ENCODE assay signal across 9 cellular contexts in genomic region chr1:220272047-220272840, GRCh38. TPM values are rescaled to one million over a fixed set of nuclear protein-coding genes. Genes with fewer than 3 reads are reported as not detected.
DNase-seq lines count a peak whose midpoint lies in the region; ATAC-seq, FAIRE-seq and TF ChIP-seq lines count a peak whose summit lies in the region.
"Had no signal": no experiment of that assay in that cellular context is flagged by ENCODE, and none has a peak within 500 bp of the region (broad histone marks: within the 10 kb centered on the region; RNA-seq: fewer than 3 reads in every experiment).

Gene RAB3GAP2, minus strand, starts transcription at chr1:220272453. Its CDS starts 116 bp downstream, at chr1:220272337.

- H3K4me1 Mint-ChIP-seq in WTC11 = peaks cover 27% of the 10 kb centered on the region
- H3K4me1 Mint-ChIP-seq in central memory CD8-positive, alpha-beta T cell = no peaks in the 10 kb centered on the region

- H3K9me3 Mint-ChIP-seq in WTC11 = no peaks in the 10 kb centered on the region
- no peaks in the 10 kb centered on the region for H3K9me3 Mint-ChIP-seq in central memory CD8-positive, alpha-beta T cell
- H3K9me3 Mint-ChIP-seq: T-helper 1 cell treated with Interleukin-12 subunit alpha and Interleukin-12 subunit beta and Interleukin-4 antibody, amounts not matched to agents 30 μg/mL and 1 μg/mL, for 36 hours had no signal

- peak within 1 kb of the TSS; percentile 85 for H3K4me3 ChIP-seq in AG09309 (ENCODE audit: control insufficient read depth, low read depth, low read length)

- CTCF ChIA-PET in WTC11 (lab: Charles Lee) = interaction anchor here (1.0 to 2.5 kb wide), 6 partner anchors 9 to 461 kb away, joined by 3 to 15 read pairs (median 4); no protein-coding TSS in a partner anchor

- no peak for TF ChIP-seq CTCF in AG09309 (IDR thresholded peaks at IDR 0.05; ENCODE audit: control insufficient read depth, insufficient read depth, low read depth, low read length, missing control alignments)
- no peak for TF ChIP-seq CTCF in WTC11 (IDR thresholded peaks at IDR 0.05)

- POLR2A ChIA-PET in WTC11 (lab: Charles Lee) = interaction anchor here (0.6 to 1.6 kb wide), 6 partner anchors 16 to 505 kb away, joined by 3 to 4 read pairs (median 3); partner anchors contain the start of gene MTARC2

- peak within 1 kb of the TSS; percentile 99 for H3K27ac Mint-ChIP-seq in WTC11
- H3K27ac Mint-ChIP-seq in central memory CD8-positive, alpha-beta T cell (ENCODE audit: low read depth) = no peak within 1 kb of the TSS
- H3K27ac Mint-ChIP-seq: T-helper 1 cell treated with Interleukin-12 subunit alpha and Interleukin-12 subunit beta and Interleukin-4 antibody, amounts not matched to agents 30 μg/mL and 1 μg/mL, for 36 hours had no signal

- no peaks in the 10 kb centered on the region for H3K27me3 Mint-ChIP-seq in WTC11 (ENCODE audit: low read depth)
- peaks cover 12% of the 10 kb centered on the region for H3K27me3 Mint-ChIP-seq in central memory CD8-positive, alpha-beta T cell

- peak; percentile 36 for FAIRE-seq in islet of Langerhans (lab: Jason Lieb, UNC)

- no peak within 1 kb of the TSS for H3K4me3 Mint-ChIP-seq in WTC11
- H3K4me3 Mint-ChIP-seq in central memory CD8-positive, alpha-beta T cell = no peak within 1 kb of the TSS
- H3K4me3 Mint-ChIP-seq: T-helper 1 cell treated with Interleukin-12 subunit alpha and Interleukin-12 subunit beta and Interleukin-4 antibody, amounts not matched to agents 30 μg/mL and 1 μg/mL, for 36 hours had no signal

- DNase-seq in AG09309 (ENCODE audit: low read depth) = peak; percentile 61
- peak; percentile 69 for DNase-seq in NCI-H226
- peak; percentile 95 for DNase-seq in WTC11 (ENCODE audit: low spot score)
- DNase-seq in central memory CD8-positive, alpha-beta T cell (ENCODE audit: low spot score in 2 of 2) = peak; percentile 94 to 96
- peak; percentile 95 for DNase-seq in stimulated activated CD4-positive, alpha-beta T cell treated with anti-CD3 and anti-CD28 coated beads, Interleukin-12 subunit alpha, Interleukin-12 subunit beta, amount 100 ng/mL, for 4 hours

- peaks cover 13% of the 10 kb centered on the region for H3K36me3 Mint-ChIP-seq in WTC11
- H3K36me3 Mint-ChIP-seq in central memory CD8-positive, alpha-beta T cell (ENCODE audit: insufficient read depth) = peaks cover 5% of the 10 kb centered on the region

- ATAC-seq in GM19023 (IDR thresholded peaks at IDR 0.05; ENCODE audit: unreplicated experiment) = peak; percentile 97
- ATAC-seq in HG03196 (IDR thresholded peaks at IDR 0.05; ENCODE audit: unreplicated experiment) = peak; percentile 98
- peak; percentile 85 for ATAC-seq in WTC11
- peak; percentile 96 for ATAC-seq in central memory CD8-positive, alpha-beta T cell (replicated peaks; ENCODE audit: extremely low read depth, poor library complexity, severe bottlenecking)

TF ChIP-seq in WTC11, 78 proteins besides CTCF, POLR2A, EP300 and RAD21 (continues in another document):
- TF ChIP-seq SOX15 (CRISPR knock-in tag; IDR thresholded peaks at IDR 0.05) = no peak
- TF ChIP-seq ATF2 (CRISPR knock-in tag; IDR thresholded peaks at IDR 0.05; ENCODE audit: borderline replicate concordance, low read depth) = no peak
- TF ChIP-seq ZMAT4 (CRISPR knock-in tag; IDR thresholded peaks at IDR 0.05) = no peak
- peak; percentile 46; the same call in 1 of the 2 replicates for TF ChIP-seq ESRRA (CRISPR knock-in tag; IDR thresholded peaks at IDR 0.05; ENCODE audit: borderline replicate concordance)
- no peak for TF ChIP-seq HMGA2 (CRISPR knock-in tag; IDR thresholded peaks at IDR 0.05)
- TF ChIP-seq CBFB (CRISPR knock-in tag; IDR thresholded peaks at IDR 0.05; ENCODE audit: low read depth) = no peak
- peak; percentile 53; the same call in 1 of the 2 replicates for TF ChIP-seq TEAD1 (CRISPR knock-in tag; IDR thresholded peaks at IDR 0.05)
- TF ChIP-seq ZBTB43 (CRISPR knock-in tag; IDR thresholded peaks at IDR 0.05) = no peak; the same call in 1 of the 2 replicates
- peak; percentile 98 for TF ChIP-seq USF1 (CRISPR knock-in tag; IDR thresholded peaks at IDR 0.05)
- TF ChIP-seq TP53 (CRISPR knock-in tag; IDR thresholded peaks at IDR 0.05) = no peak
- TF ChIP-seq FOXP1 (CRISPR knock-in tag; IDR thresholded peaks at IDR 0.05; ENCODE audit: borderline replicate concordance) = no peak
- TF ChIP-seq AR (CRISPR knock-in tag; IDR thresholded peaks at IDR 0.05) = no peak
- TF ChIP-seq ERG (CRISPR knock-in tag; IDR thresholded peaks at IDR 0.05) = no peak

RNA-seq across cellular contexts. Expression of gene RAB3GAP2, which starts in this region (rescaled TPM):
- 45.7 to 64.3 TPM (median 52.8 TPM) in 3 replicates for total RNA-seq in WTC11 (2021)

Comparison
In these comparisons a context has a peak if more than half of its experiments do, and no peak if none do; other contexts are left out.
1. Peak in every context shown above with its lines: DNase-seq, ATAC-seq and H3K4me3 ChIP-seq.